ENCODE assay signal across 8 cellular contexts in genomic region chr15:67967871-67968423, GRCh38.
DNase-seq lines count a peak whose midpoint lies in the region; ATAC-seq and TF ChIP-seq lines count a peak whose summit lies in the region.

No MANE protein-coding gene starts in this region.

- no peak for TF ChIP-seq EP300 in stomach (IDR thresholded peaks at IDR 0.05)

- H3K9ac ChIP-seq in OCI-LY1 (ENCODE audit: low read length) (peak overlapping the region; percentile 58; the same call in 1 of the 2 replicates), duodenal mucosa (ENCODE audit: low read depth in 1 of 2, low read length in 2 of 2) (peak overlapping the region; percentile 35 to 55)

- H3K9me2 ChIP-seq in OCI-LY1 (ENCODE audit: low read depth, low read length) = no peaks in the 10 kb centered on the region

- H4K20me1 ChIP-seq in OCI-LY1 (ENCODE audit: insufficient read depth, low read length) = no peaks in the 10 kb centered on the region

- TF ChIP-seq CTCF in OCI-LY1 (IDR thresholded peaks at IDR 0.05; ENCODE audit: low read length) = no peak
- TF ChIP-seq CTCF in right lobe of liver (IDR thresholded peaks at IDR 0.05) = no peak
- peak in 1 of 7 experiments; percentile 10 for TF ChIP-seq CTCF in stomach (IDR thresholded peaks at IDR 0.05)

- WGBS in right lobe of liver (ENCODE audit: insufficient coverage, low coverage, low lambda C conversion rate, missing lambda C conversion rate) = 4% methylated on average over 16 of the region's 30 CpGs
- 4 to 9% (median 7%) methylated on average over 24 to 30 of the region's 30 CpGs for WGBS in stomach, 5 donors

- H3K27me3 ChIP-seq in OCI-LY1 (ENCODE audit: insufficient read depth, low read length) (no peaks in the 10 kb centered on the region), duodenal mucosa (ENCODE audit: control insufficient read depth in 1 of 2, insufficient read depth in 2 of 2, low read length in 2 of 2) (no peaks in the 10 kb centered on the region), right lobe of liver (no peaks in the 10 kb centered on the region), stomach (no peaks in the 10 kb centered on the region)

- no peaks in the 10 kb centered on the region for H3K79me2 ChIP-seq in OCI-LY1 (ENCODE audit: insufficient read depth, low read length)

- H3K4me3 ChIP-seq in OCI-LY1 (ENCODE audit: low read depth, low read length, poor library complexity, severe bottlenecking) (peak overlapping the region; percentile 67), duodenal mucosa (ENCODE audit: low read depth in 1 of 2, low read length in 2 of 2) (peak overlapping the region; percentile 58 to 64), right lobe of liver (peak overlapping the region in 2 of 3 donors; percentile 3 to 15), stomach (peak overlapping the region; percentile 38 to 49 (median 39))

- intact Hi-C loops in right lobe of liver (cut with DNase I) = no loop called here
- intact Hi-C loops in stomach (cut with DNase I; ENCODE audit: low total_unique reads) = no loop called here

- no peak for TF ChIP-seq POLR2A in right lobe of liver (IDR thresholded peaks at IDR 0.05)
- no peak for TF ChIP-seq POLR2A in stomach (IDR thresholded peaks at IDR 0.05)

- ATAC-seq in HG02642 (IDR thresholded peaks at IDR 0.05; ENCODE audit: poor library complexity, unreplicated experiment) (peak; percentile 81), right lobe of liver (peak; percentile 74 to 84 (median 78)), GM18520 (IDR thresholded peaks at IDR 0.05; ENCODE audit: unreplicated experiment) (no peak)

- H3K27ac ChIP-seq in OCI-LY1 (ENCODE audit: low read depth, low read length, poor library complexity, severe bottlenecking) = peak overlapping the region; percentile 6
- no peak overlapping the region for H3K27ac ChIP-seq in duodenal mucosa (ENCODE audit: low read depth, low read length)
- no peak overlapping the region for H3K27ac ChIP-seq in right lobe of liver
- H3K27ac ChIP-seq in stomach = peak overlapping the region in 4 of 5 donors; percentile 17 to 66 (median 34)

- no peaks in the 10 kb centered on the region for H3K9me3 ChIP-seq in OCI-LY1 (ENCODE audit: low read length)
- H3K9me3 ChIP-seq in duodenal mucosa (ENCODE audit: control insufficient read depth in 1 of 2, low read length in 2 of 2) = no peaks in the 10 kb centered on the region
- H3K9me3 ChIP-seq in right lobe of liver = no peaks in the 10 kb centered on the region
- no peaks in the 10 kb centered on the region for H3K9me3 ChIP-seq in stomach

- peak overlapping the region; percentile 81 for H3K4me2 ChIP-seq in OCI-LY1 (ENCODE audit: low read length)

- H3F3A ChIP-seq in OCI-LY1 (ENCODE audit: insufficient read depth, low read length) = no peaks in the 10 kb centered on the region

- DNase-seq in DMS153 treated with DMSO at 0.1 percent for 48 hours (lab: John Stamatoyannopoulos, UW; ENCODE audit: unreplicated experiment) (peak; percentile 19), right lobe of liver (peak; percentile 60 to 70 (median 63)), stomach (peak; percentile 76), SIG-M5 treated with dmso at 0.1 percent for 504 hours (lab: John Stamatoyannopoulos, UW; ENCODE audit: unreplicated experiment) (no peak)

- H3K36me3 ChIP-seq in OCI-LY1 (ENCODE audit: insufficient read depth, low read length) (no peaks in the 10 kb centered on the region), duodenal mucosa (ENCODE audit: control insufficient read depth in 1 of 2, insufficient read depth in 2 of 2, low read length in 2 of 2) (no peaks in the 10 kb centered on the region), right lobe of liver (no peaks in the 10 kb centered on the region), stomach (no peaks in the 10 kb centered on the region)

- peaks cover 18% of the 10 kb centered on the region for H3K4me1 ChIP-seq in OCI-LY1 (ENCODE audit: insufficient read depth, low read length, severe bottlenecking)
- H3K4me1 ChIP-seq in duodenal mucosa (ENCODE audit: control insufficient read depth in 1 of 2, insufficient read depth in 2 of 2, low read length in 2 of 2) = peaks cover 4 to 9% of the 10 kb centered on the region in 2 donors
- peaks cover 0 to 5% (median 0%) of the 10 kb centered on the region in 4 donors for H3K4me1 ChIP-seq in right lobe of liver
- H3K4me1 ChIP-seq in stomach = peaks cover 11 to 20% (median 16%) of the 10 kb centered on the region in 4 donors

- H2AFZ ChIP-seq in OCI-LY1 (ENCODE audit: low read length) = peak overlapping the region; percentile 97

Comparison
In these comparisons a context has a peak if more than half of its experiments do, and no peak if none do; other contexts are left out.
1. H3K27ac ChIP-seq: peak in OCI-LY1 (single experiment) and stomach (4 of 5); none in duodenal mucosa (single experiment) and right lobe of liver (0 of 3).
2. H3K4me3 ChIP-seq: peak in every context shown above with its lines; median percentile 67 in OCI-LY1; 61 in duodenal mucosa; 39 in stomach; 9 in right lobe of liver.